In genomic region chr6:100176321-100176950, GRCh38 we compare ENCODE assay signal across 7 cellular contexts.
DNase-seq lines count a peak whose midpoint lies in the region; ATAC-seq, FAIRE-seq and TF ChIP-seq lines count a peak whose summit lies in the region.

No MANE protein-coding gene starts in this region.

- POLR2A ChIA-PET in PC-3 (lab: Charles Lee; ENCODE audit: unreplicated experiment), result no interaction called here

- H3K4me2 ChIP-seq in PC-3 (ENCODE audit: low read length) (peak overlapping the region; percentile 68), skeletal muscle satellite cell (ENCODE audit: low read length) (peak overlapping the region; percentile 36)

- peaks cover 9% of the 10 kb centered on the region for H3K27me3 Mint-ChIP-seq in activated T-helper 17 cell treated with anti-CD3 and anti-CD28 coated beads, Interleukin-2, amount 50 U/mL, for 72 hours

- H3K27ac ChIP-seq in PC-3 (ENCODE audit: low read length), result peak overlapping the region; percentile 99

- H3F3A ChIP-seq in PC-3 (ENCODE audit: low read length, unreplicated experiment), result no peaks in the 10 kb centered on the region

- no peaks in the 10 kb centered on the region for H3K9me3 Mint-ChIP-seq in activated T-helper 17 cell treated with anti-CD3 and anti-CD28 coated beads, Interleukin-2, amount 50 U/mL, for 72 hours

- CTCF ChIA-PET in PC-3 (lab: Charles Lee), result interaction anchor here (0.6 kb wide), 1 partner anchor 112 kb away, joined by 4 read pairs; no protein-coding TSS in a partner anchor

- no peaks in the 10 kb centered on the region for H3K36me3 ChIP-seq in PC-3 (ENCODE audit: low read depth, low read length)
- H3K36me3 ChIP-seq in skeletal muscle satellite cell (ENCODE audit: insufficient read depth, low read length), result no peaks in the 10 kb centered on the region

- BruUV-seq in PC-3 (replicated peaks; lab: Mats Ljungman, UMichigan), result no TSS peak

- no peaks in the 10 kb centered on the region for H3K9me3 ChIP-seq in PC-3 (ENCODE audit: low read length)
- no peaks in the 10 kb centered on the region for H3K9me3 ChIP-seq in skeletal muscle satellite cell (replicated peaks; ENCODE audit: low read length)

- H3K4me3 ChIP-seq in PC-3 (ENCODE audit: low read length) (peak overlapping the region; percentile 23; the same call in 1 of the 2 replicates), fibroblast of pulmonary artery (replicated peaks; ENCODE audit: low read depth, low read length) (no peak overlapping the region), skeletal muscle satellite cell (ENCODE audit: low read length) (peak overlapping the region; percentile 2)

- no peaks in the 10 kb centered on the region for H3K9me2 ChIP-seq in PC-3 (replicated peaks; ENCODE audit: low read length)

- H3K27ac Mint-ChIP-seq in activated T-helper 17 cell treated with anti-CD3 and anti-CD28 coated beads, Interleukin-2, amount 50 U/mL, for 72 hours, result no peak overlapping the region

- FAIRE-seq in H54 (lab: Jason Lieb, UNC), result peak; percentile 38

- H3K9ac ChIP-seq in PC-3 (ENCODE audit: low read length), result peak overlapping the region; percentile 76
- H3K9ac ChIP-seq in skeletal muscle satellite cell (ENCODE audit: low read depth, low read length), result peak overlapping the region; percentile 24

- TF ChIP-seq CTCF in PC-3 (conservative IDR thresholded peaks at IDR 0.05; ENCODE audit: low read depth, low read length), result peak; percentile 68
- peak; percentile 67 for TF ChIP-seq CTCF in fibroblast of pulmonary artery (IDR thresholded peaks at IDR 0.05; ENCODE audit: low read length, missing control alignments)

- H3K79me2 ChIP-seq in PC-3 (ENCODE audit: low read length), result no peaks in the 10 kb centered on the region

- H3K4me3 Mint-ChIP-seq in activated T-helper 17 cell treated with anti-CD3 and anti-CD28 coated beads, Interleukin-2, amount 50 U/mL, for 72 hours, result no peak overlapping the region

- ATAC-seq in PC-3, result peak; percentile 66
- no peak for ATAC-seq in activated T-helper 17 cell treated with anti-CD3 and anti-CD28 coated beads, Interleukin-2, amount 50 U/mL, for 72 hours (replicated peaks)
- no peak for ATAC-seq in activated CD4-positive, CD25-positive, alpha-beta regulatory T cell treated with anti-CD3 and anti-CD28 coated beads, Interleukin-2, amount 50 U/mL, for 24 hours

- DNase-seq in H54 (ENCODE audit: insufficient read length, low spot score) (no peak), PC-3 (peak; percentile 70), fibroblast of pulmonary artery (ENCODE audit: low read depth) (peak; percentile 74), DMS79 (lab: John Stamatoyannopoulos, UW) (no peak)

- H3K4me1 ChIP-seq in PC-3 (ENCODE audit: insufficient read depth, low read length) (peaks cover 49% of the 10 kb centered on the region), skeletal muscle satellite cell (ENCODE audit: control insufficient read depth, insufficient read depth, low read length) (peaks cover 37% of the 10 kb centered on the region)

- H3K4me1 Mint-ChIP-seq in activated T-helper 17 cell treated with anti-CD3 and anti-CD28 coated beads, Interleukin-2, amount 50 U/mL, for 72 hours, result no peaks in the 10 kb centered on the region

- no peaks in the 10 kb centered on the region for H3K27me3 ChIP-seq in PC-3 (ENCODE audit: low read length)
- H3K27me3 ChIP-seq in skeletal muscle satellite cell (ENCODE audit: control insufficient read depth, insufficient read depth, low read length), result no peaks in the 10 kb centered on the region

- no peaks in the 10 kb centered on the region for H3K36me3 Mint-ChIP-seq in activated T-helper 17 cell treated with anti-CD3 and anti-CD28 coated beads, Interleukin-2, amount 50 U/mL, for 72 hours (ENCODE audit: low read depth)

- H2AFZ ChIP-seq in PC-3 (ENCODE audit: low read length), result peak overlapping the region; percentile 74

- H4K20me1 ChIP-seq in PC-3 (ENCODE audit: low read length), result no peaks in the 10 kb centered on the region

- no peak for TF ChIP-seq POLR2A in H54 (IDR thresholded peaks at IDR 0.05; ENCODE audit: low read depth, low read length)

- intact Hi-C loops in PC-3 (cut with micrococcal nuclease), result loop anchor here (1.0 to 10.0 kb wide), 7 partner anchors 52 to 486 kb away; no protein-coding TSS in a partner anchor

Comparison
In these comparisons a context has a peak if more than half of its experiments do, and no peak if none do; other contexts are left out.
1. DNase-seq: peak in PC-3 (single experiment) and fibroblast of pulmonary artery (single experiment); none in H54 (single experiment) and DMS79 (single experiment).